Comparison of ENCODE assay signal across 8 cellular contexts in the genomic region with DNA sequence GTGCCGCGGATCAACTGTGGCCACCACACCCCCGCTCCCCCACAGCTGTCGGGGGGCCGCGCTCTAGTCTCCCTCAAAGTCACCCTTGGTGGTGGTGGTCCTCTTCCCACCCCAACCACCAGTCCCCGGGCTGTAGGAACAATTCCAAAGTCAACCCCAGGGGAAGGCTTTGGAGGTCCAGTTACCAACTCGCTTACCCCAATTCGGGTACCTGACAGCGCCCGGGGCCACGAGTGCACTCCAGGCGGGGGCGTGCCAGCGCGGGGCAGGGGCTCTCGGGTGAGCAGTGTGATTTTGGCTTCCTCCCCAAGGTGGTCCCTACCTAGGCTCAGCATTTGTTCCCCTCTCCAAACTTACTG. TPM values are rescaled to one million over a fixed set of nuclear protein-coding genes. Genes with fewer than 3 reads are reported as not detected.
DNase-seq lines count a peak whose midpoint lies in the region; ATAC-seq and TF ChIP-seq lines count a peak whose summit lies in the region.

No MANE protein-coding gene starts in this region.

- TF ChIP-seq CTCF in C4-2B (conservative IDR thresholded peaks at IDR 0.05): no peak
- TF ChIP-seq CTCF in gastroesophageal sphincter (IDR thresholded peaks at IDR 0.05): peak in 1 of 4 experiments; percentile 38
- TF ChIP-seq CTCF in smooth muscle cell (IDR thresholded peaks at IDR 0.05; ENCODE audit: borderline replicate concordance, insufficient read depth, poor library complexity, severe bottlenecking): no peak

- H3K4me3 ChIP-seq in gastroesophageal sphincter: peak overlapping the region; percentile 74 to 77
- H3K4me3 ChIP-seq in smooth muscle cell: peak overlapping the region; percentile 93

- H3F3A ChIP-seq in smooth muscle cell (ENCODE audit: low read depth): peaks cover 16% of the 10 kb centered on the region

- no peak for TF ChIP-seq EP300 in Ishikawa (IDR thresholded peaks at IDR 0.05; ENCODE audit: borderline replicate concordance)
- no peak for TF ChIP-seq EP300 in gastroesophageal sphincter (IDR thresholded peaks at IDR 0.05)

- peak overlapping the region; percentile 82 for H3K4me2 ChIP-seq in smooth muscle cell

- H3K36me3 ChIP-seq in gastroesophageal sphincter (no peaks in the 10 kb centered on the region), smooth muscle cell (ENCODE audit: low read depth) (no peaks in the 10 kb centered on the region)

- H4K20me1 ChIP-seq in smooth muscle cell (ENCODE audit: low read depth): peaks cover 38% of the 10 kb centered on the region

- peak; percentile 21 for DNase-seq in activated T-cell treated with anti-CD3 and anti-CD28 coated beads for 4 hours
- no peak for DNase-seq in smooth muscle cell (lab: John Stamatoyannopoulos, UW; ENCODE audit: unreplicated experiment)
- no peak for DNase-seq in mesenteric fat pad (ENCODE audit: low spot score)
- no peak for DNase-seq in NCI-H774 (lab: John Stamatoyannopoulos, UW)

- H3K9me3 ChIP-seq in gastroesophageal sphincter (no peaks in the 10 kb centered on the region), smooth muscle cell (replicated peaks; ENCODE audit: low read depth) (no peaks in the 10 kb centered on the region)

- no peak for TF ChIP-seq RAD21 in Ishikawa (IDR thresholded peaks at IDR 0.05; ENCODE audit: low read depth)

- peak overlapping the region; percentile 71 for H3K9ac ChIP-seq in smooth muscle cell (ENCODE audit: low read depth)

- peak overlapping the region; percentile 62 for H2AFZ ChIP-seq in smooth muscle cell (ENCODE audit: low read depth)

- TF ChIP-seq POLR2A in gastroesophageal sphincter (IDR thresholded peaks at IDR 0.05): no peak

- ATAC-seq in gastroesophageal sphincter: no peak
- ATAC-seq in HG03095 (IDR thresholded peaks at IDR 0.05; ENCODE audit: unreplicated experiment): no peak

- no CpG with 5 or more reads among the region's 17 CpGs for WGBS in gastroesophageal sphincter (ENCODE audit: low coverage in 1 of 2), 2 donors
- WGBS in smooth muscle cell (ENCODE audit: low lambda C conversion rate): 2% methylated on average over 17 of the region's 17 CpGs

- H3K79me2 ChIP-seq in smooth muscle cell (ENCODE audit: low read depth): peaks cover 38% of the 10 kb centered on the region

- H3K27me3 ChIP-seq in gastroesophageal sphincter (no peaks in the 10 kb centered on the region), smooth muscle cell (ENCODE audit: low read depth) (no peaks in the 10 kb centered on the region)

- H3K27ac ChIP-seq in C4-2B: peak overlapping the region; percentile 93
- H3K27ac ChIP-seq in gastroesophageal sphincter: peak overlapping the region; percentile 83 to 99 (median 95)
- H3K27ac ChIP-seq in smooth muscle cell (ENCODE audit: low read depth): peak overlapping the region; percentile 88

- H3K4me1 ChIP-seq in gastroesophageal sphincter (peaks cover 2 to 44% (median 23%) of the 10 kb centered on the region in 3 donors), smooth muscle cell (ENCODE audit: low read depth) (peaks cover 21% of the 10 kb centered on the region)

TF ChIP-seq in Ishikawa, 13 proteins besides CTCF, POLR2A, EP300 and RAD21:
- TF ChIP-seq, protein P1, sequence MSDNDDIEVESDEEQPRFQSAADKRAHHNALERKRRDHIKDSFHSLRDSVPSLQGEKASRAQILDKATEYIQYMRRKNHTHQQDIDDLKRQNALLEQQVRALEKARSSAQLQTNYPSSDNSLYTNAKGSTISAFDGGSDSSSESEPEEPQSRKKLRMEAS (IDR thresholded peaks at IDR 0.05): no peak
- TF ChIP-seq FOXM1 (IDR thresholded peaks at IDR 0.05; ENCODE audit: borderline replicate concordance, low read depth) (no peak), ZBTB7A (IDR thresholded peaks at IDR 0.05; ENCODE audit: low read depth) (peak; percentile 91)
- TF ChIP-seq, protein P2, sequence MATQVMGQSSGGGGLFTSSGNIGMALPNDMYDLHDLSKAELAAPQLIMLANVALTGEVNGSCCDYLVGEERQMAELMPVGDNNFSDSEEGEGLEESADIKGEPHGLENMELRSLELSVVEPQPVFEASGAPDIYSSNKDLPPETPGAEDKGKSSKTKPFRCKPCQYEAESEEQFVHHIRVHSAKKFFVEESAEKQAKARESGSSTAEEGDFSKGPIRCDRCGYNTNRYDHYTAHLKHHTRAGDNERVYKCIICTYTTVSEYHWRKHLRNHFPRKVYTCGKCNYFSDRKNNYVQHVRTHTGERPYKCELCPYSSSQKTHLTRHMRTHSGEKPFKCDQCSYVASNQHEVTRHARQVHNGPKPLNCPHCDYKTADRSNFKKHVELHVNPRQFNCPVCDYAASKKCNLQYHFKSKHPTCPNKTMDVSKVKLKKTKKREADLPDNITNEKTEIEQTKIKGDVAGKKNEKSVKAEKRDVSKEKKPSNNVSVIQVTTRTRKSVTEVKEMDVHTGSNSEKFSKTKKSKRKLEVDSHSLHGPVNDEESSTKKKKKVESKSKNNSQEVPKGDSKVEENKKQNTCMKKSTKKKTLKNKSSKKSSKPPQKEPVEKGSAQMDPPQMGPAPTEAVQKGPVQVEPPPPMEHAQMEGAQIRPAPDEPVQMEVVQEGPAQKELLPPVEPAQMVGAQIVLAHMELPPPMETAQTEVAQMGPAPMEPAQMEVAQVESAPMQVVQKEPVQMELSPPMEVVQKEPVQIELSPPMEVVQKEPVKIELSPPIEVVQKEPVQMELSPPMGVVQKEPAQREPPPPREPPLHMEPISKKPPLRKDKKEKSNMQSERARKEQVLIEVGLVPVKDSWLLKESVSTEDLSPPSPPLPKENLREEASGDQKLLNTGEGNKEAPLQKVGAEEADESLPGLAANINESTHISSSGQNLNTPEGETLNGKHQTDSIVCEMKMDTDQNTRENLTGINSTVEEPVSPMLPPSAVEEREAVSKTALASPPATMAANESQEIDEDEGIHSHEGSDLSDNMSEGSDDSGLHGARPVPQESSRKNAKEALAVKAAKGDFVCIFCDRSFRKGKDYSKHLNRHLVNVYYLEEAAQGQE (IDR thresholded peaks at IDR 0.05; ENCODE audit: low read depth): no peak

RNA-seq across cellular contexts. Expression of a gene that starts 0.6 kb away (rescaled TPM):
- total RNA-seq in gastroesophageal sphincter (10 to 100 TPM; 36.3 to 79.2 (median 67.1) TPM), smooth muscle cell (12.0 and 31.3 TPM in 2 replicates), mesenteric fat pad (81.1 TPM)
- 24.2 and 28.9 TPM in 2 replicates for polyA plus RNA-seq in smooth muscle cell
